28 cellular contexts compared by ENCODE assay signal in the genomic region with DNA sequence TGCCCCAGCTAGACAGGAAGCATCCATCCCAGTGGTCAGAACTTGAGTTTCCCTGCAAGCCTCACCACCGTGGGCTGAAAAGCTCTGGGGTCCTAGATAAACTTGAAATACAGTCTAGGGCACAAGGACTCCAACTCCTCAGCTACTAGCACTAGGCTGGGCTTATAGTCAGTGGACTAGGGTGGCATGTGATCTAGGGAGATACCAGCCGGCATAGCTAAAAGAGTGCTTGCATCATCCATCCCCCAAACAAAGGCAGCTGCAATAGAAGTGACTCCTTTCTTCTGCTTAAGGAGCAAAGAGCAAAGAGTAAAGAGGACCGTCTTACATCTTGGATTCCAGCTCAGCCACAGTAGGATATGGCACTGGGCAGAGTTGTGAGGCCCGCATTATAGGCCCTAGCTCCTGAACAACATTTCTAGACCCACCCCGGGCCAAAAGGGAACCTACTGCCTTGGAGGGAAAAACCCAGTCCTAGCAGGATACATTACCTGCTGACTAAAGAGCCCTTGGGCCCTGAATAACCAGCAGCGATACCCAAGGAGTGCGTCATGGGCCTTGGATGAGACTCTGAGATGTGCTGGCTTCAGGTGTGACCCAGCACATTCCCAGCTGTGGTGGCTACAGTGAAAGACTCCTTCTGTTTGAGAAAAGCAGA.
"Had no signal": no experiment of that assay in that cellular context is flagged by ENCODE, and none has a peak within 500 bp of the region (broad histone marks: within the 10 kb centered on the region; RNA-seq: fewer than 3 reads in every experiment).

No MANE protein-coding gene starts in this region.

- H3K36me3 ChIP-seq: breast epithelium, colonic mucosa had no signal

- H3K27ac Mint-ChIP-seq: activated CD4-positive, alpha-beta T cell treated with anti-CD3 and anti-CD28 coated beads, Interleukin-2, amount 10 ng/mL, durations not matched to agents 7 days and 5 days; activated naive CD8-positive, alpha-beta T cell treated with anti-CD3 and anti-CD28 coated beads, Interleukin-2, amount 10 ng/mL, durations not matched to agents 7 days and 5 days; activated T-helper 2 cell treated with anti-CD3 and anti-CD28 coated beads, Interferon-gamma antibody, Interleukin-2, Interleukin-4, amounts not matched to agents 10 μg/mL and 5 μg/mL and 100 μg/mL, durations not matched to agents 14 hours and 24 hours and 36 hours; effector memory CD8-positive, alpha-beta T cell; stimulated activated naive B cell treated with anti-CD40 and anti-IgM and Interleukin-4, amounts not matched to agents 10 μg/mL and 1 μg/mL and 100 μg/mL, for 72 hours had no signal

- ATAC-seq: activated T-cell treated with anti-CD3 and anti-CD28 coated beads, Interleukin-2, amount 50 U/mL, for 4 hours; effector memory CD8-positive, alpha-beta T cell; left ventricle myocardium superior; right lobe of liver; SK-N-SH treated with all-trans-retinoic acid at 6 μM for 48 hours; stimulated activated naive B cell treated with anti-CD40 and anti-IgM and Interleukin-4, amounts not matched to agents 10 μg/mL and 1 μg/mL and 100 μg/mL, for 72 hours had no signal

- H3K9me3 Mint-ChIP-seq: activated CD4-positive, alpha-beta T cell treated with anti-CD3 and anti-CD28 coated beads, Interleukin-2, amount 10 ng/mL, durations not matched to agents 7 days and 5 days; activated T-helper 2 cell treated with anti-CD3 and anti-CD28 coated beads, Interferon-gamma antibody, Interleukin-2, Interleukin-4, amounts not matched to agents 10 μg/mL and 5 μg/mL and 100 μg/mL, durations not matched to agents 14 hours and 24 hours and 36 hours; central memory CD8-positive, alpha-beta T cell; effector memory CD8-positive, alpha-beta T cell had no signal

- DNase-seq: activated CD4-positive, alpha-beta T cell treated with anti-CD3 and anti-CD28 coated beads, Interleukin-2, amount 10 ng/mL, durations not matched to agents 7 days and 5 days; activated CD4-positive, CD25-positive, alpha-beta regulatory T cell treated with anti-CD3 and anti-CD28 coated beads, Interleukin-2, amount 50 U/mL, for 72 hours; activated CD8-positive, alpha-beta memory T cell treated with anti-CD3 and anti-CD28 coated beads for 24 hours; activated CD8-positive, alpha-beta memory T cell treated with anti-CD3 and anti-CD28 coated beads, Interleukin-2, amount 50 U/mL, for 48 hours; activated naive CD4-positive, alpha-beta T cell; activated naive CD8-positive, alpha-beta T cell treated with anti-CD3 and anti-CD28 coated beads, Interleukin-2, amount 10 ng/mL, durations not matched to agents 7 days and 5 days; activated T-cell treated with anti-CD3 and anti-CD28 coated beads, Interleukin-2, amount 50 U/mL, for 4 hours; amniotic stem cell; colonic mucosa; dorsolateral prefrontal cortex; effector memory CD8-positive, alpha-beta T cell; esophagus squamous epithelium; glutamatergic neuron; hypothalamus; left ventricle myocardium superior; mammary epithelial cell; occipital lobe; posterior cingulate gyrus; right lobe of liver; small intestine; stimulated activated CD4-positive, alpha-beta T cell treated with anti-CD3 and anti-CD28 coated beads, Interleukin-15, amount 100 ng/mL, for 24 hours; stimulated activated naive B cell treated with anti-CD40 and anti-IgM and Interleukin-4, amounts not matched to agents 10 μg/mL and 1 μg/mL and 100 μg/mL, for 72 hours; transverse colon had no signal

- H3K9me3 ChIP-seq: breast epithelium, colonic mucosa, esophagus squamous epithelium, right lobe of liver, transverse colon had no signal

- H3K4me3 ChIP-seq: breast epithelium, colonic mucosa, dorsolateral prefrontal cortex, esophagus squamous epithelium, right lobe of liver, transverse colon had no signal

- H3K4me3 Mint-ChIP-seq: activated CD4-positive, alpha-beta T cell treated with anti-CD3 and anti-CD28 coated beads, Interleukin-2, amount 10 ng/mL, durations not matched to agents 7 days and 5 days; activated naive CD8-positive, alpha-beta T cell treated with anti-CD3 and anti-CD28 coated beads, Interleukin-2, amount 10 ng/mL, durations not matched to agents 7 days and 5 days; activated T-cell treated with anti-CD3 and anti-CD28 coated beads, Interleukin-2, amount 50 U/mL, for 4 hours; central memory CD8-positive, alpha-beta T cell; effector memory CD8-positive, alpha-beta T cell; stimulated activated naive B cell treated with anti-CD40 and anti-IgM and Interleukin-4, amounts not matched to agents 10 μg/mL and 1 μg/mL and 100 μg/mL, for 72 hours had no signal

- H3K4me1 ChIP-seq: breast epithelium, colonic mucosa, esophagus squamous epithelium, right lobe of liver, transverse colon had no signal

- H3K27me3 Mint-ChIP-seq: activated CD4-positive, alpha-beta T cell treated with anti-CD3 and anti-CD28 coated beads, Interleukin-2, amount 10 ng/mL, durations not matched to agents 7 days and 5 days; activated naive CD8-positive, alpha-beta T cell treated with anti-CD3 and anti-CD28 coated beads, Interleukin-2, amount 10 ng/mL, durations not matched to agents 7 days and 5 days; central memory CD8-positive, alpha-beta T cell; effector memory CD8-positive, alpha-beta T cell; stimulated activated naive B cell treated with anti-CD40 and anti-IgM and Interleukin-4, amounts not matched to agents 10 μg/mL and 1 μg/mL and 100 μg/mL, for 72 hours had no signal

- H3K27me3 ChIP-seq: breast epithelium, colonic mucosa, dorsolateral prefrontal cortex, esophagus squamous epithelium, right lobe of liver, transverse colon had no signal

- H3K4me1 Mint-ChIP-seq: activated CD4-positive, alpha-beta T cell treated with anti-CD3 and anti-CD28 coated beads, Interleukin-2, amount 10 ng/mL, durations not matched to agents 7 days and 5 days; activated naive CD8-positive, alpha-beta T cell treated with anti-CD3 and anti-CD28 coated beads, Interleukin-2, amount 10 ng/mL, durations not matched to agents 7 days and 5 days; central memory CD8-positive, alpha-beta T cell; stimulated activated naive B cell treated with anti-CD40 and anti-IgM and Interleukin-4, amounts not matched to agents 10 μg/mL and 1 μg/mL and 100 μg/mL, for 72 hours had no signal

- H3K27ac ChIP-seq: breast epithelium, colonic mucosa, dorsolateral prefrontal cortex, esophagus squamous epithelium, right lobe of liver, transverse colon, VCaP had no signal
